23 cellular contexts compared by ENCODE assay signal in genomic region chr19:18912933-18913332, GRCh38. TPM values are rescaled to one million over a fixed set of nuclear protein-coding genes. Genes with fewer than 3 reads are reported as not detected.
"Had no signal": no experiment of that assay in that cellular context is flagged by ENCODE, and none has a peak within 500 bp of the region (broad histone marks: within the 10 kb centered on the region; RNA-seq: fewer than 3 reads in every experiment).

No MANE protein-coding gene starts in this region.

- H3K27me3 Mint-ChIP-seq: naive B cell; stimulated activated memory B cell treated with anti-CD40 and anti-IgM and Interleukin-4, amounts not matched to agents 10 μg/mL and 1 μg/mL and 100 μg/mL, for 72 hours; stimulated activated naive CD8-positive, alpha-beta T cell treated with anti-CD3 and anti-CD28 coated beads, Interleukin-15, amount 100 ng/mL, for 72 hours had no signal

- H3K4me1 Mint-ChIP-seq: endodermal cell had no signal

- H3K9me3 ChIP-seq: gastrocnemius medialis, heart right ventricle, spleen, testis, tibial nerve had no signal

- H3K27me3 ChIP-seq: gastrocnemius medialis, heart right ventricle, spleen, testis, tibial nerve had no signal

- H3K4me3 ChIP-seq: coronary artery, gastrocnemius medialis, heart right ventricle, spleen, testis, tibial nerve had no signal

- FAIRE-seq: endothelial cell of umbilical vein, islet of Langerhans had no signal

- DNase-seq: effector CD4-positive, alpha-beta T cell; endodermal cell; erythroblast; gastrocnemius medialis; heart right ventricle; hypothalamus; kidney glomerular epithelial cell; mesendoderm; naive B cell; spleen; stimulated activated CD4-positive, alpha-beta T cell treated with anti-CD3 and anti-CD28 coated beads, Interleukin-15, amount 100 ng/mL, for 24 hours; stimulated activated CD4-positive, alpha-beta T cell treated with anti-CD3 and anti-CD28 coated beads, Interleukin-1b, Interleukin-23, amount 100 ng/mL, for 48 hours; stimulated activated CD4-positive, alpha-beta T cell treated with anti-CD3 and anti-CD28 coated beads, Interleukin-4, amount 100 ng/mL, for 24 hours; stimulated activated naive CD8-positive, alpha-beta T cell treated with anti-CD3 and anti-CD28 coated beads, Interleukin-15, amount 100 ng/mL, for 72 hours; testis had no signal

- H3K27ac Mint-ChIP-seq: endodermal cell; nephron; stimulated activated memory B cell treated with anti-CD40 and anti-IgM and Interleukin-4, amounts not matched to agents 10 μg/mL and 1 μg/mL and 100 μg/mL, for 72 hours had no signal

- H3K27ac ChIP-seq: coronary artery, gastrocnemius medialis, heart right ventricle, spleen, testis, tibial nerve had no signal

- H3K9me3 Mint-ChIP-seq: nephron; stimulated activated memory B cell treated with anti-CD40 and anti-IgM and Interleukin-4, amounts not matched to agents 10 μg/mL and 1 μg/mL and 100 μg/mL, for 72 hours; stimulated activated naive CD8-positive, alpha-beta T cell treated with anti-CD3 and anti-CD28 coated beads, Interleukin-15, amount 100 ng/mL, for 72 hours had no signal

- H3K4me3 Mint-ChIP-seq: endodermal cell; nephron; stimulated activated memory B cell treated with anti-CD40 and anti-IgM and Interleukin-4, amounts not matched to agents 10 μg/mL and 1 μg/mL and 100 μg/mL, for 72 hours; stimulated activated naive CD8-positive, alpha-beta T cell treated with anti-CD3 and anti-CD28 coated beads, Interleukin-15, amount 100 ng/mL, for 72 hours had no signal

RNA-seq across cellular contexts. Expression of gene CERS1, which starts 17.0 kb away (rescaled TPM):
- total RNA-seq: subcutaneous adipose tissue had no signal
- polyA plus RNA-seq: liver had no signal
